In the genomic region with DNA sequence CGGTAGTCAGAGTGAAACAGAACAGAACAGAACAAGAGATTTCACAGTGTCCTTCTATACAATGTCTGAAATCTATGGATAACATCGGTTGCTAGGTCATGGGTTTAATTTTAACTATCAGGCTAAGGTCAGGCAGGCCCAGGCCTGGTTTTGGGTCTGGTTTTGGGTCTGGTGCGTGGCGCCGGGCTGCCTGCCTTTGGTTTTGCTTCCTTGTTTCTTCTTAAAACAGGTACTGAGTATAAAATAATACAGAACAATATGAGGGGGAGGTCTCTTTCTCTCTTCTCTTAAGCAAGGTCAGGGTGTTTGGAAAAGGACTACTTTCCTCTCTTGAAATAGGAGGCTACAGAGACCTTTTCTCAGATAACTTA, we compare ENCODE assay signal across 2 cellular contexts.
TF ChIP-seq lines count a peak whose summit lies in the region.

No MANE protein-coding gene starts in this region.

TF ChIP-seq in SK-N-SH, 30 proteins besides CTCF, POLR2A, EP300 and RAD21 (continued from another document):
- TF ChIP-seq, protein P1, sequence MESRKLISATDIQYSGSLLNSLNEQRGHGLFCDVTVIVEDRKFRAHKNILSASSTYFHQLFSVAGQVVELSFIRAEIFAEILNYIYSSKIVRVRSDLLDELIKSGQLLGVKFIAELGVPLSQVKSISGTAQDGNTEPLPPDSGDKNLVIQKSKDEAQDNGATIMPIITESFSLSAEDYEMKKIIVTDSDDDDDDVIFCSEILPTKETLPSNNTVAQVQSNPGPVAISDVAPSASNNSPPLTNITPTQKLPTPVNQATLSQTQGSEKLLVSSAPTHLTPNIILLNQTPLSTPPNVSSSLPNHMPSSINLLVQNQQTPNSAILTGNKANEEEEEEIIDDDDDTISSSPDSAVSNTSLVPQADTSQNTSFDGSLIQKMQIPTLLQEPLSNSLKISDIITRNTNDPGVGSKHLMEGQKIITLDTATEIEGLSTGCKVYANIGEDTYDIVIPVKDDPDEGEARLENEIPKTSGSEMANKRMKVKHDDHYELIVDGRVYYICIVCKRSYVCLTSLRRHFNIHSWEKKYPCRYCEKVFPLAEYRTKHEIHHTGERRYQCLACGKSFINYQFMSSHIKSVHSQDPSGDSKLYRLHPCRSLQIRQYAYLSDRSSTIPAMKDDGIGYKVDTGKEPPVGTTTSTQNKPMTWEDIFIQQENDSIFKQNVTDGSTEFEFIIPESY (IDR thresholded peaks at IDR 0.05; ENCODE audit: borderline replicate concordance, low read depth): no peak
- TF ChIP-seq FOXM1 (IDR thresholded peaks at IDR 0.05; ENCODE audit: low read depth) (no peak), GATA2 (CRISPR knock-in tag; IDR thresholded peaks at IDR 0.05) (no peak), MEF2A (IDR thresholded peaks at IDR 0.05; ENCODE audit: borderline replicate concordance, low read depth) (no peak), SIN3A (IDR thresholded peaks at IDR 0.05; ENCODE audit: borderline replicate concordance, low read depth, low read length) (no peak), RCOR1 (IDR thresholded peaks at IDR 0.05; ENCODE audit: low read length) (no peak), RXRA (IDR thresholded peaks at IDR 0.05; ENCODE audit: borderline replicate concordance, low read depth) (no peak), ELF1 (IDR thresholded peaks at IDR 0.05) (no peak), FOXJ3 (CRISPR knock-in tag; IDR thresholded peaks at IDR 0.05) (no peak)
- TF ChIP-seq, protein P2, sequence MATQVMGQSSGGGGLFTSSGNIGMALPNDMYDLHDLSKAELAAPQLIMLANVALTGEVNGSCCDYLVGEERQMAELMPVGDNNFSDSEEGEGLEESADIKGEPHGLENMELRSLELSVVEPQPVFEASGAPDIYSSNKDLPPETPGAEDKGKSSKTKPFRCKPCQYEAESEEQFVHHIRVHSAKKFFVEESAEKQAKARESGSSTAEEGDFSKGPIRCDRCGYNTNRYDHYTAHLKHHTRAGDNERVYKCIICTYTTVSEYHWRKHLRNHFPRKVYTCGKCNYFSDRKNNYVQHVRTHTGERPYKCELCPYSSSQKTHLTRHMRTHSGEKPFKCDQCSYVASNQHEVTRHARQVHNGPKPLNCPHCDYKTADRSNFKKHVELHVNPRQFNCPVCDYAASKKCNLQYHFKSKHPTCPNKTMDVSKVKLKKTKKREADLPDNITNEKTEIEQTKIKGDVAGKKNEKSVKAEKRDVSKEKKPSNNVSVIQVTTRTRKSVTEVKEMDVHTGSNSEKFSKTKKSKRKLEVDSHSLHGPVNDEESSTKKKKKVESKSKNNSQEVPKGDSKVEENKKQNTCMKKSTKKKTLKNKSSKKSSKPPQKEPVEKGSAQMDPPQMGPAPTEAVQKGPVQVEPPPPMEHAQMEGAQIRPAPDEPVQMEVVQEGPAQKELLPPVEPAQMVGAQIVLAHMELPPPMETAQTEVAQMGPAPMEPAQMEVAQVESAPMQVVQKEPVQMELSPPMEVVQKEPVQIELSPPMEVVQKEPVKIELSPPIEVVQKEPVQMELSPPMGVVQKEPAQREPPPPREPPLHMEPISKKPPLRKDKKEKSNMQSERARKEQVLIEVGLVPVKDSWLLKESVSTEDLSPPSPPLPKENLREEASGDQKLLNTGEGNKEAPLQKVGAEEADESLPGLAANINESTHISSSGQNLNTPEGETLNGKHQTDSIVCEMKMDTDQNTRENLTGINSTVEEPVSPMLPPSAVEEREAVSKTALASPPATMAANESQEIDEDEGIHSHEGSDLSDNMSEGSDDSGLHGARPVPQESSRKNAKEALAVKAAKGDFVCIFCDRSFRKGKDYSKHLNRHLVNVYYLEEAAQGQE (IDR thresholded peaks at IDR 0.05; ENCODE audit: low read depth, low read length): no peak
TF ChIP-seq in SK-N-SH: peak in this region for 0.

TF ChIP-seq in SK-N-SH treated with all-trans-retinoic acid at 6 μM for 48 hours, 23 proteins besides CTCF, POLR2A, EP300 and RAD21 (continued from another document):
- TF ChIP-seq, protein P3, sequence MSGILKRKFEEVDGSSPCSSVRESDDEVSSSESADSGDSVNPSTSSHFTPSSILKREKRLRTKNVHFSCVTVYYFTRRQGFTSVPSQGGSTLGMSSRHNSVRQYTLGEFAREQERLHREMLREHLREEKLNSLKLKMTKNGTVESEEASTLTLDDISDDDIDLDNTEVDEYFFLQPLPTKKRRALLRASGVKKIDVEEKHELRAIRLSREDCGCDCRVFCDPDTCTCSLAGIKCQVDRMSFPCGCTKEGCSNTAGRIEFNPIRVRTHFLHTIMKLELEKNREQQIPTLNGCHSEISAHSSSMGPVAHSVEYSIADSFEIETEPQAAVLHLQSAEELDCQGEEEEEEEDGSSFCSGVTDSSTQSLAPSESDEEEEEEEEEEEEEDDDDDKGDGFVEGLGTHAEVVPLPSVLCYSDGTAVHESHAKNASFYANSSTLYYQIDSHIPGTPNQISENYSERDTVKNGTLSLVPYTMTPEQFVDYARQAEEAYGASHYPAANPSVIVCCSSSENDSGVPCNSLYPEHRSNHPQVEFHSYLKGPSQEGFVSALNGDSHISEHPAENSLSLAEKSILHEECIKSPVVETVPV (CRISPR knock-in tag; IDR thresholded peaks at IDR 0.05): no peak
- TF ChIP-seq, protein P4, sequence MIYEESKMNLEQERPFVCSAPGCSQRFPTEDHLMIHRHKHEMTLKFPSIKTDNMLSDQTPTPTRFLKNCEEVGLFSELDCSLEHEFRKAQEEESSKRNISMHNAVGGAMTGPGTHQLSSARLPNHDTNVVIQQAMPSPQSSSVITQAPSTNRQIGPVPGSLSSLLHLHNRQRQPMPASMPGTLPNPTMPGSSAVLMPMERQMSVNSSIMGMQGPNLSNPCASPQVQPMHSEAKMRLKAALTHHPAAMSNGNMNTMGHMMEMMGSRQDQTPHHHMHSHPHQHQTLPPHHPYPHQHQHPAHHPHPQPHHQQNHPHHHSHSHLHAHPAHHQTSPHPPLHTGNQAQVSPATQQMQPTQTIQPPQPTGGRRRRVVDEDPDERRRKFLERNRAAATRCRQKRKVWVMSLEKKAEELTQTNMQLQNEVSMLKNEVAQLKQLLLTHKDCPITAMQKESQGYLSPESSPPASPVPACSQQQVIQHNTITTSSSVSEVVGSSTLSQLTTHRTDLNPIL (CRISPR knock-in tag; IDR thresholded peaks at IDR 0.05; ENCODE audit: low read depth): no peak
- no peak for TF ChIP-seq ARNTL (CRISPR knock-in tag; IDR thresholded peaks at IDR 0.05; ENCODE audit: borderline replicate concordance, low read depth)
- TF ChIP-seq GLIS3 (CRISPR knock-in tag; IDR thresholded peaks at IDR 0.05): no peak
- no peak for TF ChIP-seq ZFP30 (CRISPR knock-in tag; IDR thresholded peaks at IDR 0.05)
- no peak for TF ChIP-seq ISL1 (CRISPR knock-in tag; IDR thresholded peaks at IDR 0.05)
